ENCODE assay signal across 19 cellular contexts in genomic region chr11:44673691-44674090, GRCh38.
"Had no signal": no experiment of that assay in that cellular context is flagged by ENCODE, and none has a peak within 500 bp of the region (broad histone marks: within the 10 kb centered on the region; RNA-seq: fewer than 3 reads in every experiment).

No MANE protein-coding gene starts in this region.

- H3K9me3 Mint-ChIP-seq: natural killer cell treated with Interleukin-12 subunit alpha and Interleukin-12 subunit beta and Interleukin-15 and Interleukin-18, amount 100 ng/mL, for 72 hours had no signal

- H3K27ac ChIP-seq: brain microvascular endothelial cell, spleen, thoracic aorta, upper lobe of right lung had no signal

- H3K4me1 ChIP-seq: spleen, upper lobe of right lung had no signal

- H3K27ac Mint-ChIP-seq: activated B cell treated with CpG ODN at 0.5 μM for 24 hours; endodermal cell; natural killer cell treated with Interleukin-12 subunit alpha and Interleukin-12 subunit beta and Interleukin-15 and Interleukin-18, amount 100 ng/mL, for 72 hours; stimulated activated memory B cell treated with anti-CD40 and anti-IgM and Interleukin-4, amounts not matched to agents 10 μg/mL and 1 μg/mL and 100 μg/mL, for 72 hours; T-helper 2 cell treated with Interferon-gamma antibody and Interleukin-4, amounts not matched to agents 5 μg/mL and 100 μg/mL, for 36 hours had no signal

- H3K4me3 ChIP-seq: lung, spleen, thoracic aorta, upper lobe of right lung had no signal

- ATAC-seq: left lobe of liver; natural killer cell treated with Interleukin-12 subunit alpha and Interleukin-12 subunit beta and Interleukin-15 and Interleukin-18, amount 100 ng/mL, for 72 hours; stimulated activated memory B cell treated with anti-CD40 and anti-IgM and Interleukin-4, amounts not matched to agents 10 μg/mL and 1 μg/mL and 100 μg/mL, for 72 hours; upper lobe of right lung had no signal

- H3K27me3 ChIP-seq: spleen, upper lobe of right lung had no signal

- H3K36me3 Mint-ChIP-seq: natural killer cell treated with Interleukin-12 subunit alpha and Interleukin-12 subunit beta and Interleukin-15 and Interleukin-18, amount 100 ng/mL, for 72 hours had no signal

- DNase-seq: activated B cell treated with CpG ODN at 0.5 μM for 24 hours; activated CD4-positive, alpha-beta T cell treated with anti-CD3 and anti-CD28 coated beads for 4 hours; activated naive CD4-positive, alpha-beta T cell; aorta; brain microvascular endothelial cell; central memory CD4-positive, alpha-beta T cell; endodermal cell; head of caudate nucleus; kidney; retina; spleen; stimulated activated CD4-positive, alpha-beta T cell treated with anti-CD3 and anti-CD28 coated beads, Interleukin-4, amount 100 ng/mL, for 4 hours; upper lobe of right lung had no signal

- H3K4me3 Mint-ChIP-seq: activated B cell treated with CpG ODN at 0.5 μM for 24 hours; endodermal cell; natural killer cell treated with Interleukin-12 subunit alpha and Interleukin-12 subunit beta and Interleukin-15 and Interleukin-18, amount 100 ng/mL, for 72 hours; stimulated activated memory B cell treated with anti-CD40 and anti-IgM and Interleukin-4, amounts not matched to agents 10 μg/mL and 1 μg/mL and 100 μg/mL, for 72 hours; T-helper 2 cell treated with Interferon-gamma antibody and Interleukin-4, amounts not matched to agents 5 μg/mL and 100 μg/mL, for 36 hours had no signal

- H3K4me1 Mint-ChIP-seq: activated B cell treated with CpG ODN at 0.5 μM for 24 hours; stimulated activated memory B cell treated with anti-CD40 and anti-IgM and Interleukin-4, amounts not matched to agents 10 μg/mL and 1 μg/mL and 100 μg/mL, for 72 hours had no signal

- H3K36me3 ChIP-seq: brain microvascular endothelial cell, spleen, thoracic aorta, upper lobe of right lung had no signal

- H3K9me3 ChIP-seq: upper lobe of right lung had no signal
